8 cellular contexts compared by ENCODE assay signal in genomic region chr5:138330813-138331448, GRCh38. TPM values are rescaled to one million over a fixed set of nuclear protein-coding genes. Genes with fewer than 3 reads are reported as not detected.
DNase-seq lines count a peak whose midpoint lies in the region; ATAC-seq and TF ChIP-seq lines count a peak whose summit lies in the region.

No MANE protein-coding gene starts in this region.

- no peaks in the 10 kb centered on the region for H3K27me3 Mint-ChIP-seq in CD8-positive, alpha-beta memory T cell

- peaks cover 6% of the 10 kb centered on the region for H3K4me1 ChIP-seq in CD8-positive, alpha-beta memory T cell (ENCODE audit: insufficient read depth, low read length)
- H3K4me1 ChIP-seq in ectodermal cell (ENCODE audit: control insufficient read depth, insufficient read depth, low read length) (peaks cover 4% of the 10 kb centered on the region), neuron (ENCODE audit: insufficient read depth, low read length) (peaks cover 10% of the 10 kb centered on the region), mucosa of descending colon (ENCODE audit: low read depth) (peaks cover 10% of the 10 kb centered on the region)

- ATAC-seq in mucosa of descending colon, result no peak
- no peak for ATAC-seq in GM19395 (IDR thresholded peaks at IDR 0.05; ENCODE audit: unreplicated experiment)

- peak overlapping the region; percentile 79 to 91 (median 86) for H3K4me3 Mint-ChIP-seq in CD8-positive, alpha-beta memory T cell

- H3K4me3 ChIP-seq in CD8-positive, alpha-beta memory T cell (ENCODE audit: low read length), result peak overlapping the region; percentile 69
- H3K4me3 ChIP-seq in NB4 (ENCODE audit: low read depth, low read length), result peak overlapping the region; percentile 91
- peak overlapping the region; percentile 81 for H3K4me3 ChIP-seq in ectodermal cell (ENCODE audit: insufficient read depth, low read depth, low read length)
- peak overlapping the region; percentile 72 for H3K4me3 ChIP-seq in neuron (ENCODE audit: low read length)
- no peak overlapping the region for H3K4me3 ChIP-seq in mucosa of descending colon

- DNase-seq in CD8-positive, alpha-beta memory T cell, result no peak
- DNase-seq in NB4 (ENCODE audit: low read depth), result peak; percentile 14
- no peak for DNase-seq in mucosa of descending colon
- no peak for DNase-seq in iPS-NIHi11 (ENCODE audit: low spot score)
- no peak for DNase-seq in NCI-H2227 (lab: John Stamatoyannopoulos, UW; ENCODE audit: unreplicated experiment)

- peaks cover 12 to 19% (median 18%) of the 10 kb centered on the region in 3 donors for H3K4me1 Mint-ChIP-seq in CD8-positive, alpha-beta memory T cell

- POLR2A ChIA-PET in CD8-positive, alpha-beta memory T cell (lab: Charles Lee), result interaction anchor here (0.7 to 1.9 kb wide), 4 partner anchors 22 to 133 kb away, joined by 3 to 25 read pairs (median 4); partner anchors contain the start of gene KDM3B

- no peaks in the 10 kb centered on the region for H3K27me3 ChIP-seq in CD8-positive, alpha-beta memory T cell (ENCODE audit: insufficient read depth, low read length, poor library complexity, severe bottlenecking)
- no peaks in the 10 kb centered on the region for H3K27me3 ChIP-seq in ectodermal cell (ENCODE audit: control insufficient read depth, insufficient read depth, low read length, poor library complexity, severe bottlenecking)
- no peaks in the 10 kb centered on the region for H3K27me3 ChIP-seq in neuron (ENCODE audit: insufficient read depth, low read length)

- H3K36me3 ChIP-seq in CD8-positive, alpha-beta memory T cell (ENCODE audit: insufficient read depth, low read length), result no peaks in the 10 kb centered on the region
- H3K36me3 ChIP-seq in ectodermal cell (ENCODE audit: control insufficient read depth, insufficient read depth, low read length) (peaks cover 3% of the 10 kb centered on the region), neuron (ENCODE audit: insufficient read depth, low read length) (peaks cover 6% of the 10 kb centered on the region), mucosa of descending colon (ENCODE audit: low read depth) (peaks cover 4% of the 10 kb centered on the region)

- no peaks in the 10 kb centered on the region for H3K9me3 ChIP-seq in CD8-positive, alpha-beta memory T cell (ENCODE audit: low read length)
- H3K9me3 ChIP-seq in ectodermal cell (ENCODE audit: control insufficient read depth, low read length) (no peaks in the 10 kb centered on the region), neuron (ENCODE audit: low read length) (no peaks in the 10 kb centered on the region), mucosa of descending colon (no peaks in the 10 kb centered on the region)

- H3K27ac ChIP-seq in CD8-positive, alpha-beta memory T cell (ENCODE audit: low read depth, low read length), result peak overlapping the region; percentile 45
- H3K27ac ChIP-seq in ectodermal cell (ENCODE audit: insufficient read depth, low read depth, low read length, poor library complexity, severe bottlenecking), result no peak overlapping the region

- peak overlapping the region; percentile 66 for H2AFZ ChIP-seq in neuron (ENCODE audit: low read depth, low read length)

- H3K27ac Mint-ChIP-seq in CD8-positive, alpha-beta memory T cell, result peak overlapping the region in 3 of 8 donors; percentile 54 to 70 (median 57)

- intact Hi-C loops in mucosa of descending colon (cut with DNase I, micrococcal nuclease), result no loop called here

- no peak for TF ChIP-seq POLR2A in NB4 (IDR thresholded peaks at IDR 0.05; ENCODE audit: extremely low read depth, insufficient read length)

- no peaks in the 10 kb centered on the region for H3K9me3 Mint-ChIP-seq in CD8-positive, alpha-beta memory T cell

- CTCF ChIA-PET in CD8-positive, alpha-beta memory T cell (lab: Charles Lee), result interaction anchor here (1.3 to 14.3 kb wide), 2 partner anchors 20 to 98 kb away, joined by 3 to 266 read pairs; partner anchors contain the start of gene KDM3B

- TF ChIP-seq CTCF in NB4 (IDR thresholded peaks at IDR 0.05; ENCODE audit: low read depth, low read length), result no peak
- no peak for TF ChIP-seq CTCF in mucosa of descending colon (IDR thresholded peaks at IDR 0.05)

- 6 to 16% methylated on average over 11 to 12 of the region's 12 CpGs for WGBS in ectodermal cell, 2 experiments

- peaks cover 0 to 2% (median 0%) of the 10 kb centered on the region in 3 donors for H3K36me3 Mint-ChIP-seq in CD8-positive, alpha-beta memory T cell

RNA-seq across cellular contexts. Expression of gene CDC25C, which starts 0.7 kb away (rescaled TPM):
- 1 to 10 TPM; 4.3 to 5.3 TPM for total RNA-seq in CD8-positive, alpha-beta memory T cell
- not detected for polyA plus RNA-seq in CD8-positive, alpha-beta memory T cell
- polyA plus RNA-seq in ectodermal cell (2013, experiment 1 of 4), result 25.1 TPM
- 22.5 TPM for polyA plus RNA-seq in ectodermal cell (2013, experiment 2 of 4)
- polyA plus RNA-seq in ectodermal cell (2013, experiment 3 of 4), result 20.9 TPM
- polyA plus RNA-seq in ectodermal cell (2013, experiment 4 of 4), result 20.8 TPM
- 1 to 10 TPM in 2 of 3 donors, under 1 TPM in 1; 0.79 to 4.1 (median 1.3) TPM for total RNA-seq in mucosa of descending colon

RNA-seq across cellular contexts. Expression of gene FAM53C, which starts 7.1 kb away (rescaled TPM):
- total RNA-seq in CD8-positive, alpha-beta memory T cell, result 10 to 100 TPM; 29.5 to 32.2 TPM
- polyA plus RNA-seq in CD8-positive, alpha-beta memory T cell, result 20.6 TPM
- polyA plus RNA-seq in ectodermal cell (2013, experiment 1 of 4), result 77.7 TPM
- polyA plus RNA-seq in ectodermal cell (2013, experiment 2 of 4), result 81.1 TPM
- 58.9 TPM for polyA plus RNA-seq in ectodermal cell (2013, experiment 3 of 4)
- polyA plus RNA-seq in ectodermal cell (2013, experiment 4 of 4), result 63.8 TPM
- 10 to 100 TPM; 14.4 to 33.5 (median 14.5) TPM for total RNA-seq in mucosa of descending colon

RNA-seq across cellular contexts. Expression of gene KDM3B, which starts 21.6 kb away (rescaled TPM):
- total RNA-seq in CD8-positive, alpha-beta memory T cell, result 10 to 100 TPM; 42.4 to 44.7 TPM
- 14.7 TPM for polyA plus RNA-seq in CD8-positive, alpha-beta memory T cell
- polyA plus RNA-seq in ectodermal cell (2013, experiment 1 of 4), result 98.4 TPM
- polyA plus RNA-seq in ectodermal cell (2013, experiment 2 of 4), result 113 TPM
- polyA plus RNA-seq in ectodermal cell (2013, experiment 3 of 4), result 87.1 TPM
- polyA plus RNA-seq in ectodermal cell (2013, experiment 4 of 4), result 97.3 TPM
- 10 to 100 TPM; 56.6 to 84.3 (median 71.7) TPM for total RNA-seq in mucosa of descending colon

RNA-seq across cellular contexts. Expression of gene GFRA3, which starts 56.5 kb away (rescaled TPM):
- total RNA-seq in CD8-positive, alpha-beta memory T cell, result not detected
- not detected for polyA plus RNA-seq in CD8-positive, alpha-beta memory T cell
- 1.1 TPM for polyA plus RNA-seq in ectodermal cell (2013, experiment 1 of 4)
- polyA plus RNA-seq in ectodermal cell (2013, experiment 2 of 4), result 1.2 TPM
- polyA plus RNA-seq in ectodermal cell (2013, experiment 3 of 4), result 1.4 TPM
- polyA plus RNA-seq in ectodermal cell (2013, experiment 4 of 4), result 1.9 TPM
- 1 to 10 TPM in 2 of 3 donors, under 1 TPM in 1; 0.77 to 2.4 (median 1.1) TPM for total RNA-seq in mucosa of descending colon
